26 cellular contexts compared by ENCODE assay signal in genomic region chr5:64156276-64156675, GRCh38. TPM values are rescaled to one million over a fixed set of nuclear protein-coding genes. Genes with fewer than 3 reads are reported as not detected.
"Had no signal": no experiment of that assay in that cellular context is flagged by ENCODE, and none has a peak within 500 bp of the region (broad histone marks: within the 10 kb centered on the region; RNA-seq: fewer than 3 reads in every experiment).

No MANE protein-coding gene starts in this region.

- H3K4me1 Mint-ChIP-seq: immature natural killer cell; naive thymus-derived CD8-positive, alpha-beta T cell; stimulated activated effector memory CD8-positive, alpha-beta T cell treated with anti-CD3 and anti-CD28 coated beads, Interleukin-12 subunit alpha, Interleukin-12 subunit beta, amount 100 ng/mL, for 72 hours had no signal

- H3K9me3 Mint-ChIP-seq: type B pancreatic cell had no signal

- H3K27ac ChIP-seq: heart left ventricle, left lung, lower lobe of right lung, skin epidermis, spleen, suprapubic skin, thoracic aorta, tibial nerve, uterus had no signal

- H3K27me3 ChIP-seq: heart left ventricle, left lung, spleen, suprapubic skin, tibial nerve, uterus had no signal

- H3K4me1 ChIP-seq: heart left ventricle, left lung, lower lobe of right lung, spleen, suprapubic skin, tibial nerve, uterus had no signal

- H3K36me3 ChIP-seq: heart left ventricle, left lung, lower lobe of right lung, spleen, suprapubic skin, thoracic aorta, tibial nerve, uterus had no signal

- H3K4me3 ChIP-seq: heart left ventricle, left lung, lower lobe of right lung, skin epidermis, spleen, suprapubic skin, thoracic aorta, tibial nerve, uterus had no signal

- H3K27ac Mint-ChIP-seq: immature natural killer cell; naive thymus-derived CD8-positive, alpha-beta T cell; nephron progenitor cell; progenitor cell of endocrine pancreas; stimulated activated effector memory CD8-positive, alpha-beta T cell treated with anti-CD3 and anti-CD28 coated beads, Interleukin-12 subunit alpha, Interleukin-12 subunit beta, amount 100 ng/mL, for 72 hours; stimulated activated naive CD8-positive, alpha-beta T cell treated with anti-CD3 and anti-CD28 coated beads, Interleukin-15, Interleukin-2, amounts not matched to agents 100 ng/mL and 50 ng/mL, for 24 hours; type B pancreatic cell had no signal

- DNase-seq: heart left ventricle; hypothalamus; immature natural killer cell; kidney; left cardiac atrium; left lung; lower lobe of right lung; mammary epithelial cell; mesenchymal stem cell; naive thymus-derived CD8-positive, alpha-beta T cell; nephron progenitor cell; retina; right cardiac atrium; spleen; stimulated activated CD4-positive, alpha-beta T cell treated with anti-CD3 and anti-CD28 coated beads, Interleukin-4, amount 100 ng/mL, for 24 hours; stimulated activated naive CD4-positive, alpha-beta T cell; uterus had no signal

- H3K36me3 Mint-ChIP-seq: immature natural killer cell; naive thymus-derived CD8-positive, alpha-beta T cell; stimulated activated effector memory CD8-positive, alpha-beta T cell treated with anti-CD3 and anti-CD28 coated beads, Interleukin-12 subunit alpha, Interleukin-12 subunit beta, amount 100 ng/mL, for 72 hours; type B pancreatic cell had no signal

- H3K4me3 Mint-ChIP-seq: immature natural killer cell; naive thymus-derived CD8-positive, alpha-beta T cell; nephron progenitor cell; stimulated activated effector memory CD8-positive, alpha-beta T cell treated with anti-CD3 and anti-CD28 coated beads, Interleukin-12 subunit alpha, Interleukin-12 subunit beta, amount 100 ng/mL, for 72 hours; stimulated activated naive CD8-positive, alpha-beta T cell treated with anti-CD3 and anti-CD28 coated beads, Interleukin-15, Interleukin-2, amounts not matched to agents 100 ng/mL and 50 ng/mL, for 24 hours; type B pancreatic cell had no signal

- H3K9me3 ChIP-seq: lower lobe of right lung, suprapubic skin, uterus had no signal

- ATAC-seq: heart left ventricle; left cardiac atrium; left lung; lower lobe of right lung; naive thymus-derived CD8-positive, alpha-beta T cell; right cardiac atrium; sciatic nerve; stimulated activated effector memory CD8-positive, alpha-beta T cell treated with anti-CD3 and anti-CD28 coated beads, Interleukin-12 subunit alpha, Interleukin-12 subunit beta, amount 100 ng/mL, for 72 hours had no signal

- H3K27me3 Mint-ChIP-seq: stimulated activated naive CD8-positive, alpha-beta T cell treated with anti-CD3 and anti-CD28 coated beads, Interleukin-15, Interleukin-2, amounts not matched to agents 100 ng/mL and 50 ng/mL, for 24 hours had no signal

RNA-seq across cellular contexts. Expression of gene RNF180, which starts 9.4 kb away (rescaled TPM):
- total RNA-seq: naive thymus-derived CD8-positive, alpha-beta T cell had no signal
- polyA plus RNA-seq: immature natural killer cell; naive thymus-derived CD8-positive, alpha-beta T cell had no signal
